ENCODE assay signal across 30 cellular contexts in the genomic region with DNA sequence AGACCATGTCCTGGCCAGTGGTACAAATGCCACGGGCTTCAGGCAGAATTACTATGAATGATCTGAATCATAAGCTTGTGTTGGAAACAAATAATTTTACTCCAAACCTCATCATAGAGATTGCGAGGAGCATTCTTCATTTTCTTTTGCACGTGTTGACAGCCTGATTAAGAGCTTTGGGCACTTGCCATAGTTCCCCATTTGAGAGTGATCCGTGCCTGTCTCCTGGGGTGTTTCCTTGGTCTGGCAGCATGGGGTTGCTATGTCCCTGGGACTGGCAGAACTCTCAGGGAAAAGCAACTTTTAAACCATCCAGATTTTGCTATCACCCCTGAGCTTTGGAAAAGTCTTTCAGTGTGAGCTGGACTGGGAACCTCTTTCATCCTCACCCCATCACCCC. TPM values are rescaled to one million over a fixed set of nuclear protein-coding genes. Genes with fewer than 3 reads are reported as not detected.
"Had no signal": no experiment of that assay in that cellular context is flagged by ENCODE, and none has a peak within 500 bp of the region (broad histone marks: within the 10 kb centered on the region; RNA-seq: fewer than 3 reads in every experiment).

No MANE protein-coding gene starts in this region.

- DNase-seq: naive thymus-derived CD8-positive, alpha-beta T cell; nephron progenitor cell; nucleus accumbens; pancreas; retina; right cardiac atrium; right lobe of liver; sigmoid colon; small intestine; stimulated activated CD4-positive, alpha-beta T cell treated with anti-CD3 and anti-CD28 coated beads, Interleukin-15, amount 100 ng/mL, for 24 hours; stimulated activated CD4-positive, alpha-beta T cell treated with anti-CD3 and anti-CD28 coated beads, Interleukin-2, amount 100 ng/mL, for 24 hours; stimulated activated CD4-positive, alpha-beta T cell treated with anti-CD3 and anti-CD28 coated beads, Interleukin-2, amount 100 ng/mL, for 48 hours; stimulated activated CD4-positive, alpha-beta T cell treated with anti-CD3 and anti-CD28 coated beads, Interleukin-4, amount 100 ng/mL, for 24 hours; stimulated activated naive B cell treated with anti-CD40 and anti-IgM and Interleukin-4, amounts not matched to agents 10 μg/mL and 1 μg/mL and 100 μg/mL, for 72 hours; stimulated activated naive CD4-positive, alpha-beta T cell treated with Interleukin-2 at 50 U/mL for 16 hours; stomach; thyroid gland; trophoblast cell; upper lobe of left lung; uterus had no signal

- ATAC-seq: naive thymus-derived CD8-positive, alpha-beta T cell; natural killer cell treated with Interleukin-12 subunit alpha and Interleukin-12 subunit beta and Interleukin-15 and Interleukin-18, amount 100 ng/mL, for 72 hours; pancreas; right lobe of liver; stimulated activated effector memory CD8-positive, alpha-beta T cell treated with anti-CD3 and anti-CD28 coated beads, Interleukin-12 subunit alpha, Interleukin-12 subunit beta, amount 100 ng/mL, for 72 hours; stimulated activated naive B cell treated with anti-CD40 and anti-IgM and Interleukin-4, amounts not matched to agents 10 μg/mL and 1 μg/mL and 100 μg/mL, for 72 hours had no signal

- H3K27me3 ChIP-seq: pancreas, right lobe of liver, sigmoid colon, thyroid gland, tibial nerve, upper lobe of left lung, uterus had no signal

- H3K9me3 ChIP-seq: neutrophil, pancreas, prostate gland, right lobe of liver, sigmoid colon, stomach, thoracic aorta, thyroid gland, tibial nerve, upper lobe of left lung, uterus had no signal

- H3K4me1 ChIP-seq: pancreas, prostate gland, right lobe of liver, sigmoid colon, stomach, thyroid gland, tibial nerve, upper lobe of left lung, uterus had no signal

- FAIRE-seq: pancreas, small intestine had no signal

- H3K4me3 ChIP-seq: pancreas, prostate gland, right lobe of liver, sigmoid colon, stomach, thoracic aorta, thyroid gland, tibial nerve, upper lobe of left lung, uterus had no signal

- H3K27ac ChIP-seq: neutrophil, pancreas, prostate gland, right lobe of liver, sigmoid colon, stomach, thoracic aorta, thyroid gland, tibial nerve, upper lobe of left lung, uterus had no signal

- H3K36me3 ChIP-seq: neutrophil, pancreas, prostate gland, right lobe of liver, sigmoid colon, stomach, thoracic aorta, thyroid gland, tibial nerve, upper lobe of left lung, uterus had no signal

RNA-seq across cellular contexts. Expression of a gene that starts 54.3 kb away (rescaled TPM):
- total RNA-seq: naive thymus-derived CD8-positive, alpha-beta T cell; natural killer cell treated with Interleukin-12 subunit alpha and Interleukin-12 subunit beta and Interleukin-15 and Interleukin-18, amount 100 ng/mL, for 72 hours; omental fat pad; posterior vena cava; subcutaneous adipose tissue; thoracic aorta; thyroid gland; tibial nerve; ureter had no signal
- polyA plus RNA-seq: naive thymus-derived CD8-positive, alpha-beta T cell; right cardiac atrium had no signal
